13 cellular contexts compared by ENCODE assay signal in the genomic region with DNA sequence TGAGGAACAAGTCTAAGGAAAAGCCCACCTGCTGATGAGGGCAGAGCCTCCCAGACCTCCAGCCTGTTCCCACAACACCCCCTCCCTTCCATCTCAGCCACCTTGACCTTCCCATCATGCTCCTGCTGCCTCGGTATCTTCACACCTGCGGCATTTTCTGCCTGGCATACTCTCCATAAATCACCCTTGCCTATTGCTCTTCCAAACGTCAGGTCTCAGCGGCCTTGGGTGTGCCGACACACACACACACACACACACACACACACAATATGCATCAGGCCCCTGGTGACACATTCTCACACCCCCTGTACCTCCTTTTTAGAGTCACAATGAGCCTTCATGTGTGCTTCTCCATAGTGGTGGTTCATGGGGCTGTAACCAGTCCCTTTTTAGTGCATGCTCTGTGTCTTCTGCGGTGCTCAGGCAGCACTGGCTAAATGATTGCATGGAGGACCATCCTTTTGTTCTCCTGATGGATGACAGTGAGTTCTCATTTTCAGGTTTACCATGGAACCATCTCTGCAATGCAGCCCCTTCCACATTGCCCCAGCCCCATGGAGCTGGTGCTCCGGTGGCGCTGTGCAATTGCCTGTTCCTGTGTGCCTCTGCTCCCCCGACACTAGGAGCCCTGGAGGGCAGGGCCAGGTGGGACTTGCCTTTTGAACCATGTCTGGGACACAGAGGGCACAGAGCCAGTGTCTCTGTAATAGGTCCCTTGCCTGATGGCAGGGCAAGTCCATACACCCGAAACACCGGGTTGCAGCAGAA. TPM values are rescaled to one million over a fixed set of nuclear protein-coding genes. Genes with fewer than 3 reads are reported as not detected.
DNase-seq lines count a peak whose midpoint lies in the region; ATAC-seq, FAIRE-seq and TF ChIP-seq lines count a peak whose summit lies in the region.
"Had no signal": no experiment of that assay in that cellular context is flagged by ENCODE, and none has a peak within 500 bp of the region (broad histone marks: within the 10 kb centered on the region; RNA-seq: fewer than 3 reads in every experiment).

No MANE protein-coding gene starts in this region.

- no peak for TF ChIP-seq POLR2A in GM12891 (IDR thresholded peaks at IDR 0.05; ENCODE audit: low read depth, low read length)

- no peaks in the 10 kb centered on the region for H3K36me3 Mint-ChIP-seq in WTC11
- no peaks in the 10 kb centered on the region for H3K36me3 Mint-ChIP-seq in immature natural killer cell
- peaks cover 6% of the 10 kb centered on the region for H3K36me3 Mint-ChIP-seq in stimulated activated effector memory CD8-positive, alpha-beta T cell treated with anti-CD3 and anti-CD28 coated beads, Interleukin-12 subunit alpha, Interleukin-12 subunit beta, amount 100 ng/mL, for 72 hours

- H3K27ac Mint-ChIP-seq in WTC11 (no peak overlapping the region), immature natural killer cell (peak overlapping the region in 5 of 6 donors; percentile 12 to 70 (median 46))
- H3K27ac Mint-ChIP-seq in stimulated activated effector memory CD8-positive, alpha-beta T cell treated with anti-CD3 and anti-CD28 coated beads, Interleukin-12 subunit alpha, Interleukin-12 subunit beta, amount 100 ng/mL, for 72 hours: peak overlapping the region; percentile 35

- POLR2A ChIA-PET in WTC11 (lab: Charles Lee): no interaction called here

- no peak for ATAC-seq in WTC11
- no peak for ATAC-seq in stimulated activated effector memory CD8-positive, alpha-beta T cell treated with anti-CD3 and anti-CD28 coated beads, Interleukin-12 subunit alpha, Interleukin-12 subunit beta, amount 100 ng/mL, for 72 hours
- ATAC-seq in GM21528 (IDR thresholded peaks at IDR 0.05; ENCODE audit: low FRiP score, unreplicated experiment): no peak
- ATAC-seq in GM19463 (IDR thresholded peaks at IDR 0.05; ENCODE audit: unreplicated experiment): no peak

- CTCF ChIA-PET in WTC11 (lab: Charles Lee): no interaction called here

- H3K27me3 Mint-ChIP-seq in WTC11 (ENCODE audit: low read depth) (peaks cover 53% of the 10 kb centered on the region), immature natural killer cell (ENCODE audit: low read depth in 3 of 3) (peaks cover 1 to 10% (median 6%) of the 10 kb centered on the region in 3 donors)

- peaks cover 38% of the 10 kb centered on the region for H3K4me1 Mint-ChIP-seq in WTC11
- peaks cover 17 to 18% of the 10 kb centered on the region in 2 donors for H3K4me1 Mint-ChIP-seq in immature natural killer cell
- peaks cover 20% of the 10 kb centered on the region for H3K4me1 Mint-ChIP-seq in stimulated activated effector memory CD8-positive, alpha-beta T cell treated with anti-CD3 and anti-CD28 coated beads, Interleukin-12 subunit alpha, Interleukin-12 subunit beta, amount 100 ng/mL, for 72 hours

- DNase-seq in GM12891 (ENCODE audit: insufficient read length, low spot score) (no peak), WTC11 (ENCODE audit: low spot score) (peak; percentile 17), immature natural killer cell (no peak), NCI-H1694 (lab: John Stamatoyannopoulos, UW) (no peak), Ammon's horn (ENCODE audit: low spot score) (no peak)
- peak in 1 of 2 donors; percentile 46 for DNase-seq in stimulated activated effector memory CD8-positive, alpha-beta T cell treated with anti-CD3 and anti-CD28 coated beads, Interleukin-12 subunit alpha, Interleukin-12 subunit beta, amount 100 ng/mL, for 72 hours (ENCODE audit: low spot score in 2 of 2)
- DNase-seq: cortex of kidney, midbrain, NCI-H1092 treated with DMSO at 0.1 percent for 48 hours, small intestine had no signal

- no peak for TF ChIP-seq CTCF in WTC11 (IDR thresholded peaks at IDR 0.05)

- H3K9me3 Mint-ChIP-seq in WTC11 (no peaks in the 10 kb centered on the region), immature natural killer cell (no peaks in the 10 kb centered on the region)
- no peaks in the 10 kb centered on the region for H3K9me3 Mint-ChIP-seq in stimulated activated effector memory CD8-positive, alpha-beta T cell treated with anti-CD3 and anti-CD28 coated beads, Interleukin-12 subunit alpha, Interleukin-12 subunit beta, amount 100 ng/mL, for 72 hours

- FAIRE-seq in GM12891 (lab: Jason Lieb, UNC): peak; percentile 9
- FAIRE-seq: small intestine had no signal

- H3K4me3 Mint-ChIP-seq in WTC11: peak overlapping the region; percentile 7; the same call in 1 of the 2 replicates
- H3K4me3 Mint-ChIP-seq in immature natural killer cell: peak overlapping the region; percentile 53 to 83 (median 69)
- H3K4me3 Mint-ChIP-seq in stimulated activated effector memory CD8-positive, alpha-beta T cell treated with anti-CD3 and anti-CD28 coated beads, Interleukin-12 subunit alpha, Interleukin-12 subunit beta, amount 100 ng/mL, for 72 hours: peak overlapping the region; percentile 20

TF ChIP-seq in GM12891, 5 proteins besides CTCF, POLR2A, EP300 and RAD21:
- TF ChIP-seq POLR2AphosphoS5 (IDR thresholded peaks at IDR 0.05; ENCODE audit: low read depth, low read length) (no peak), POU2F2 (IDR thresholded peaks at IDR 0.05; ENCODE audit: low read depth, low read length) (no peak)

TF ChIP-seq in WTC11, 78 proteins besides CTCF, POLR2A, EP300 and RAD21:
- TF ChIP-seq NR1H2 (CRISPR knock-in tag; IDR thresholded peaks at IDR 0.05): no peak
- TF ChIP-seq, protein P1, sequence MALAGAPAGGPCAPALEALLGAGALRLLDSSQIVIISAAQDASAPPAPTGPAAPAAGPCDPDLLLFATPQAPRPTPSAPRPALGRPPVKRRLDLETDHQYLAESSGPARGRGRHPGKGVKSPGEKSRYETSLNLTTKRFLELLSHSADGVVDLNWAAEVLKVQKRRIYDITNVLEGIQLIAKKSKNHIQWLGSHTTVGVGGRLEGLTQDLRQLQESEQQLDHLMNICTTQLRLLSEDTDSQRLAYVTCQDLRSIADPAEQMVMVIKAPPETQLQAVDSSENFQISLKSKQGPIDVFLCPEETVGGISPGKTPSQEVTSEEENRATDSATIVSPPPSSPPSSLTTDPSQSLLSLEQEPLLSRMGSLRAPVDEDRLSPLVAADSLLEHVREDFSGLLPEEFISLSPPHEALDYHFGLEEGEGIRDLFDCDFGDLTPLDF (CRISPR knock-in tag; IDR thresholded peaks at IDR 0.05): no peak
- no peak for TF ChIP-seq FOXP1 (CRISPR knock-in tag; IDR thresholded peaks at IDR 0.05; ENCODE audit: borderline replicate concordance)
- no peak for TF ChIP-seq CREM (CRISPR knock-in tag; IDR thresholded peaks at IDR 0.05)
- TF ChIP-seq, protein P2, sequence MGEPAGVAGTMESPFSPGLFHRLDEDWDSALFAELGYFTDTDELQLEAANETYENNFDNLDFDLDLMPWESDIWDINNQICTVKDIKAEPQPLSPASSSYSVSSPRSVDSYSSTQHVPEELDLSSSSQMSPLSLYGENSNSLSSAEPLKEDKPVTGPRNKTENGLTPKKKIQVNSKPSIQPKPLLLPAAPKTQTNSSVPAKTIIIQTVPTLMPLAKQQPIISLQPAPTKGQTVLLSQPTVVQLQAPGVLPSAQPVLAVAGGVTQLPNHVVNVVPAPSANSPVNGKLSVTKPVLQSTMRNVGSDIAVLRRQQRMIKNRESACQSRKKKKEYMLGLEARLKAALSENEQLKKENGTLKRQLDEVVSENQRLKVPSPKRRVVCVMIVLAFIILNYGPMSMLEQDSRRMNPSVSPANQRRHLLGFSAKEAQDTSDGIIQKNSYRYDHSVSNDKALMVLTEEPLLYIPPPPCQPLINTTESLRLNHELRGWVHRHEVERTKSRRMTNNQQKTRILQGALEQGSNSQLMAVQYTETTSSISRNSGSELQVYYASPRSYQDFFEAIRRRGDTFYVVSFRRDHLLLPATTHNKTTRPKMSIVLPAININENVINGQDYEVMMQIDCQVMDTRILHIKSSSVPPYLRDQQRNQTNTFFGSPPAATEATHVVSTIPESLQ (CRISPR knock-in tag; IDR thresholded peaks at IDR 0.05): no peak
- TF ChIP-seq KAT7 (CRISPR knock-in tag; IDR thresholded peaks at IDR 0.05; ENCODE audit: borderline replicate concordance): no peak
- TF ChIP-seq ZNF219 (CRISPR knock-in tag; IDR thresholded peaks at IDR 0.05; ENCODE audit: borderline replicate concordance): no peak
- no peak for TF ChIP-seq RORB (CRISPR knock-in tag; IDR thresholded peaks at IDR 0.05)
- no peak for TF ChIP-seq SMAD4 (CRISPR knock-in tag; IDR thresholded peaks at IDR 0.05)
- TF ChIP-seq, protein P3, sequence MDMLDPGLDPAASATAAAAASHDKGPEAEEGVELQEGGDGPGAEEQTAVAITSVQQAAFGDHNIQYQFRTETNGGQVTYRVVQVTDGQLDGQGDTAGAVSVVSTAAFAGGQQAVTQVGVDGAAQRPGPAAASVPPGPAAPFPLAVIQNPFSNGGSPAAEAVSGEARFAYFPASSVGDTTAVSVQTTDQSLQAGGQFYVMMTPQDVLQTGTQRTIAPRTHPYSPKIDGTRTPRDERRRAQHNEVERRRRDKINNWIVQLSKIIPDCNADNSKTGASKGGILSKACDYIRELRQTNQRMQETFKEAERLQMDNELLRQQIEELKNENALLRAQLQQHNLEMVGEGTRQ (CRISPR knock-in tag; IDR thresholded peaks at IDR 0.05): no peak
TF ChIP-seq in WTC11: peak in this region for 0.

RNA-seq across cellular contexts. Expression of a gene that starts 4.5 kb away (rescaled TPM):
- 2.1 TPM for polyA plus RNA-seq in GM12891 (2012; ENCODE audit: low read depth, missing spikeins)
- 0.30 to 1.0 TPM (median 0.70 TPM) in 3 replicates for total RNA-seq in WTC11 (2021)
- not detected for polyA plus RNA-seq in immature natural killer cell

RNA-seq across cellular contexts. Expression of a gene that starts 14.4 kb away (rescaled TPM):
- 1.1 TPM for polyA plus RNA-seq in GM12891 (2012; ENCODE audit: low read depth, missing spikeins)
- total RNA-seq in WTC11 (2021): 8.4 to 14.3 TPM (median 12.0 TPM) in 3 replicates
- polyA plus RNA-seq in immature natural killer cell: not detected

RNA-seq across cellular contexts. Expression of a gene that starts 15.4 kb away (rescaled TPM):
- 0.50 TPM for polyA plus RNA-seq in GM12891 (2012; ENCODE audit: low read depth, missing spikeins)
- 1.7 to 2.8 TPM (median 2.4 TPM) in 3 replicates for total RNA-seq in WTC11 (2021)
- polyA plus RNA-seq in immature natural killer cell: not detected

RNA-seq across cellular contexts. Expression of a gene that starts 47.3 kb away (rescaled TPM):
- not detected for polyA plus RNA-seq in GM12891 (2012; ENCODE audit: low read depth, missing spikeins)
- not detected in 3 replicates for total RNA-seq in WTC11 (2021)
- polyA plus RNA-seq in immature natural killer cell: not detected
- total RNA-seq: glomerular endothelial cell had no signal
- polyA plus RNA-seq: small intestine had no signal

Comparison
In these comparisons a context has a peak if more than half of its experiments do, and no peak if none do; other contexts are left out.
1. H3K4me3 Mint-ChIP-seq: peak in every context shown above with its lines; median percentile 69 in immature natural killer cell; 20 in stimulated activated effector memory CD8-positive, alpha-beta T cell treated with anti-CD3 and anti-CD28 coated beads, Interleukin-12 subunit alpha, Interleukin-12 subunit beta, amount 100 ng/mL, for 72 hours; 7 in WTC11.